ENCODE assay signal across 22 cellular contexts in genomic region chr1:14849038-14849437, GRCh38.
"Had no signal": no experiment of that assay in that cellular context is flagged by ENCODE, and none has a peak within 500 bp of the region (broad histone marks: within the 10 kb centered on the region; RNA-seq: fewer than 3 reads in every experiment).

No MANE protein-coding gene starts in this region.

- ATAC-seq: activated CD4-positive, CD25-positive, alpha-beta regulatory T cell treated with anti-CD3 and anti-CD28 coated beads, Interleukin-2, amount 50 U/mL, for 24 hours; esophagus mucosa; heart right ventricle; naive thymus-derived CD4-positive, alpha-beta T cell; pancreas; psoas muscle had no signal

- H3K9me3 ChIP-seq: heart right ventricle, pancreas, psoas muscle, right atrium auricular region, spleen had no signal

- DNase-seq: activated CD4-positive, alpha-beta T cell treated with anti-CD3 and anti-CD28 coated beads for 48 hours; activated CD4-positive, alpha-beta T cell treated with anti-CD3 and anti-CD28 coated beads, Interleukin-2, amount 50 U/mL, for 48 hours; activated CD8-positive, alpha-beta memory T cell treated with anti-CD3 and anti-CD28 coated beads, Interleukin-2, amount 50 U/mL, for 4 hours; activated effector memory CD4-positive, alpha-beta T cell treated with anti-CD3 and anti-CD28 coated beads, Interleukin-2, amount 50 U/mL, for 16 hours; activated naive CD4-positive, alpha-beta T cell treated with anti-CD3 and anti-CD28 coated beads, Interleukin-2, amount 10 ng/mL, durations not matched to agents 7 days and 5 days; activated naive CD8-positive, alpha-beta T cell treated with anti-CD3 and anti-CD28 coated beads, Interleukin-2, amount 10 ng/mL, durations not matched to agents 7 days and 5 days; activated T-cell treated with anti-CD3 and anti-CD28 coated beads, Interleukin-2, amount 50 U/mL, for 1 hour; cortex of kidney; heart right ventricle; midbrain; naive thymus-derived CD4-positive, alpha-beta T cell; nucleus accumbens; pancreas; psoas muscle; spleen; stimulated activated naive CD4-positive, alpha-beta T cell; T-helper 9 cell; WERI-Rb-1 had no signal

- H3K4me1 ChIP-seq: heart right ventricle, psoas muscle, right atrium auricular region, spleen, tibial nerve had no signal

- H3K27me3 ChIP-seq: pancreas, right atrium auricular region, tibial nerve had no signal

- H3K36me3 ChIP-seq: heart right ventricle, pancreas, right atrium auricular region, spleen, tibial nerve, WERI-Rb-1 had no signal

- H3K27ac ChIP-seq: heart right ventricle, pancreas, psoas muscle, right atrium auricular region, spleen, tibial nerve, WERI-Rb-1 had no signal

- H3K4me3 ChIP-seq: heart right ventricle, pancreas, psoas muscle, right atrium auricular region, spleen, tibial nerve had no signal
